10 cellular contexts compared by ENCODE assay signal in the genomic region with DNA sequence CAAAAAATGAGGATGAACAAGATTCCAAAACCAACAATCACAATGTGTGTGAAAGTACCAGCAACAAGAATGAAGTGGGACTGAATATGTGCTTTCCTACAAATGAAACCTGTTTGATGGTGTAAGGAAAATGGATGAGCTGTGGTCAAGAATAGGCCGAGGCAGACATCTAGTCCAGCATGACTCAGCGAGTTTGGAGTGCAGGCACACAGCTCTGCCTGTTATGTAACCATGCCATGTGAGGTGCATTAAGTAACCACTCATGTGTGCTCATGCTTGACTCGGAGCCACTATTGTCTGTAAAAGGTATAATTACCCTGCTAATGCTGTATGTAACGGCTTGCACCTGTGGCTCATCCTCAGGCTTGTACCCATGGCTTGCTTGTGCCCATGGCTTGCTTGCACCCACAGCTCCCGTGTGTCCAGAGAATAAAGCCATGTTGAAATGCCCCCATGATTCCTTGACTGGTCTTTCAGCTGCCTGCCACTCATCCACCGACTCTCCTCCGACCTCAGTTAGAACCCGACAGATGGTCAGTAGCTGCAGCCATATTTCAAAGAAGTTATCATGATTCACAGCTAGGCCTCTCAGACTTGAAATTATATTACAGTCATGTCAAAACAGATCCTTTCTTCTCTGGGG.
A peak's percentile ranks its signal among the peaks of the same experiment; 100 is the strongest.
DNase-seq lines count a peak whose midpoint lies in the region; ATAC-seq, FAIRE-seq and TF ChIP-seq lines count a peak whose summit lies in the region.
"Had no signal": no experiment of that assay in that cellular context is flagged by ENCODE, and none has a peak within 500 bp of the region (broad histone marks: within the 10 kb centered on the region; RNA-seq: fewer than 3 reads in every experiment).

No MANE protein-coding gene starts in this region.

- H3F3A ChIP-seq in DOHH2 (ENCODE audit: control insufficient read depth, insufficient read depth), result peaks cover 46% of the 10 kb centered on the region

- TF ChIP-seq CTCF in DOHH2 (IDR thresholded peaks at IDR 0.05; ENCODE audit: low read depth, low read length, poor library complexity, severe bottlenecking) (no peak), astrocyte (IDR thresholded peaks at IDR 0.05; ENCODE audit: insufficient read depth, low read depth, low read length) (no peak)

- H3K9me2 ChIP-seq in DOHH2 (replicated peaks; ENCODE audit: control insufficient read depth, low read length), result no peaks in the 10 kb centered on the region

- no peak overlapping the region for H2BK12ac ChIP-seq in mesenchymal stem cell (ENCODE audit: low read length in 2 of 2)

- H3K9ac ChIP-seq in astrocyte (ENCODE audit: low read length) (no peak overlapping the region), mesenchymal stem cell (ENCODE audit: low read length) (no peak overlapping the region)

- no peak overlapping the region for H2BK15ac ChIP-seq in mesenchymal stem cell (ENCODE audit: low read depth, poor library complexity, severe bottlenecking)

- peak overlapping the region; percentile 14 for H3K27ac ChIP-seq in DOHH2 (ENCODE audit: low read depth, low read length)
- no peak overlapping the region for H3K27ac ChIP-seq in astrocyte (ENCODE audit: low read depth, low read length)
- no peak overlapping the region for H3K27ac ChIP-seq in mesenchymal stem cell (ENCODE audit: low read length, poor library complexity, severe bottlenecking)

- no peak overlapping the region for H3K27ac Mint-ChIP-seq in astrocyte (ENCODE audit: unreplicated experiment)
- H3K27ac Mint-ChIP-seq: T-helper 2 cell treated with Interferon-gamma antibody and Interleukin-4, amounts not matched to agents 5 μg/mL and 100 μg/mL, for 36 hours had no signal

- 95% methylated on average over 8 of the region's 8 CpGs for WGBS in mesenchymal stem cell

- no peaks in the 10 kb centered on the region for H3K79me1 ChIP-seq in mesenchymal stem cell (replicated peaks; ENCODE audit: low read length, poor library complexity, severe bottlenecking)

- H3K36me3 Mint-ChIP-seq in astrocyte (ENCODE audit: low read depth, unreplicated experiment), result peaks cover 19% of the 10 kb centered on the region

- no peak overlapping the region for H2BK120ac ChIP-seq in mesenchymal stem cell (ENCODE audit: low read depth, low read length)

- no peak overlapping the region for H4K8ac ChIP-seq in mesenchymal stem cell (ENCODE audit: low read length)

- DNase-seq in HT1080 (ENCODE audit: low read depth), result peak; percentile 44
- peak; percentile 94 for DNase-seq in astrocyte (ENCODE audit: low read depth)
- DNase-seq in mesenchymal stem cell, result peak; percentile 67
- no peak for DNase-seq in SIG-M5 (lab: John Stamatoyannopoulos, UW)
- no peak for DNase-seq in NCI-H2227 (lab: John Stamatoyannopoulos, UW; ENCODE audit: unreplicated experiment)
- DNase-seq in NCI-H187 treated with DMSO at 0.1 percent for 48 hours (lab: John Stamatoyannopoulos, UW), result no peak
- DNase-seq: amniotic stem cell had no signal

- H3K4me1 Mint-ChIP-seq in astrocyte (ENCODE audit: low read depth, unreplicated experiment), result peaks cover 31% of the 10 kb centered on the region

- H3K4me3 ChIP-seq in DOHH2 (ENCODE audit: low read length) (peak overlapping the region; percentile 14; the same call in 1 of the 2 replicates), astrocyte (ENCODE audit: insufficient read depth, low read depth, low read length) (no peak overlapping the region), mesenchymal stem cell (ENCODE audit: insufficient read depth in 1 of 2, low read depth in 1 of 2, low read length in 2 of 2) (no peak overlapping the region)

- H3K4me3 Mint-ChIP-seq in astrocyte (ENCODE audit: unreplicated experiment), result no peak overlapping the region
- H3K4me3 Mint-ChIP-seq: T-helper 2 cell treated with Interferon-gamma antibody and Interleukin-4, amounts not matched to agents 5 μg/mL and 100 μg/mL, for 36 hours had no signal

- H3K9me3 ChIP-seq in DOHH2 (ENCODE audit: control insufficient read depth, insufficient read depth, low read length), result no peaks in the 10 kb centered on the region
- H3K9me3 ChIP-seq in astrocyte (ENCODE audit: insufficient read depth, low read depth, low read length), result no peaks in the 10 kb centered on the region
- no peaks in the 10 kb centered on the region for H3K9me3 ChIP-seq in mesenchymal stem cell (ENCODE audit: control insufficient read depth, low read length)

- H3K4me2 ChIP-seq in DOHH2 (ENCODE audit: low read length) (peak overlapping the region; percentile 41), astrocyte (ENCODE audit: low read length) (no peak overlapping the region), mesenchymal stem cell (ENCODE audit: low read length, poor library complexity, severe bottlenecking) (no peak overlapping the region)

- H3K27me3 ChIP-seq in DOHH2 (ENCODE audit: control insufficient read depth, low read length), result no peaks in the 10 kb centered on the region
- H3K27me3 ChIP-seq in astrocyte (ENCODE audit: insufficient read depth, low read length), result no peaks in the 10 kb centered on the region
- H3K27me3 ChIP-seq in mesenchymal stem cell (ENCODE audit: control insufficient read depth in 1 of 2, insufficient read depth in 1 of 2, low read length in 2 of 2), result no peaks in the 10 kb centered on the region

- no peak overlapping the region for H2BK5ac ChIP-seq in mesenchymal stem cell (ENCODE audit: low read depth, low read length, poor library complexity, severe bottlenecking)

- no peaks in the 10 kb centered on the region for H3K27me3 Mint-ChIP-seq in astrocyte (ENCODE audit: low read depth, unreplicated experiment)

- FAIRE-seq in astrocyte (lab: Jason Lieb, UNC), result no peak

- peaks cover 100% of the 10 kb centered on the region for H3K79me2 ChIP-seq in DOHH2 (ENCODE audit: control insufficient read depth, low read length)
- no peaks in the 10 kb centered on the region for H3K79me2 ChIP-seq in astrocyte (ENCODE audit: insufficient read depth, low read length)

- H3K9me3 Mint-ChIP-seq in astrocyte (ENCODE audit: unreplicated experiment), result peaks cover 10% of the 10 kb centered on the region

- H3K23ac ChIP-seq in mesenchymal stem cell (ENCODE audit: low read length in 2 of 2), result peak overlapping the region in 1 of 2 experiments; percentile 23

- H3K36me3 ChIP-seq in DOHH2 (ENCODE audit: control insufficient read depth, low read length) (peaks cover 98% of the 10 kb centered on the region), astrocyte (ENCODE audit: insufficient read depth, low read length) (no peaks in the 10 kb centered on the region), mesenchymal stem cell (ENCODE audit: control insufficient read depth in 1 of 2, insufficient read depth in 2 of 2, low read depth in 1 of 2, low read length in 2 of 2) (no peaks in the 10 kb centered on the region)

- peak overlapping the region; percentile 14 for H4K91ac ChIP-seq in mesenchymal stem cell (ENCODE audit: low read length)

- H3K14ac ChIP-seq in mesenchymal stem cell (ENCODE audit: low read length in 2 of 2), result no peak overlapping the region

- no peak overlapping the region for H3K18ac ChIP-seq in mesenchymal stem cell (ENCODE audit: low read depth in 1 of 2, low read length in 2 of 2)

- H2AFZ ChIP-seq in astrocyte (ENCODE audit: low read depth, low read length) (no peak overlapping the region), mesenchymal stem cell (ENCODE audit: low read depth, low read length) (no peak overlapping the region)

- ATAC-seq in GM18505 (IDR thresholded peaks at IDR 0.05; ENCODE audit: unreplicated experiment), result no peak

- peaks cover 73% of the 10 kb centered on the region for H4K20me1 ChIP-seq in DOHH2 (ENCODE audit: control insufficient read depth, insufficient read depth, low read depth, low read length)
- H4K20me1 ChIP-seq in astrocyte (ENCODE audit: insufficient read depth, low read length), result no peaks in the 10 kb centered on the region

- H3K4ac ChIP-seq in mesenchymal stem cell (ENCODE audit: low read depth in 1 of 2, low read length in 2 of 2), result no peak overlapping the region

- peaks cover 97% of the 10 kb centered on the region for H3K4me1 ChIP-seq in DOHH2 (ENCODE audit: control insufficient read depth, low read length)
- peaks cover 21% of the 10 kb centered on the region for H3K4me1 ChIP-seq in astrocyte (ENCODE audit: insufficient read depth, low read length)
- peaks cover 4% of the 10 kb centered on the region for H3K4me1 ChIP-seq in mesenchymal stem cell (ENCODE audit: control insufficient read depth, insufficient read depth, low read depth, low read length)

- H2AK5ac ChIP-seq in mesenchymal stem cell (ENCODE audit: low read length, severe bottlenecking), result no peak overlapping the region

- TF ChIP-seq POLR2A in GM18505 (IDR thresholded peaks at IDR 0.05; ENCODE audit: borderline replicate concordance, extremely low read depth, insufficient read depth, insufficient read length), result no peak

Comparison
In these comparisons a context has a peak if more than half of its experiments do, and no peak if none do; other contexts are left out.
1. DNase-seq: peak in HT1080 (single experiment), astrocyte (single experiment) and mesenchymal stem cell (single experiment); none in SIG-M5 (single experiment), NCI-H2227 (single experiment) and NCI-H187 treated with DMSO at 0.1 percent for 48 hours (single experiment).